In genomic region chr7:7220821-7221220, GRCh38 we compare ENCODE assay signal across 23 cellular contexts. TPM values are rescaled to one million over a fixed set of nuclear protein-coding genes. Genes with fewer than 3 reads are reported as not detected.
DNase-seq lines count a peak whose midpoint lies in the region; ATAC-seq, FAIRE-seq and TF ChIP-seq lines count a peak whose summit lies in the region.
"Had no signal": no experiment of that assay in that cellular context is flagged by ENCODE, and none has a peak within 500 bp of the region (broad histone marks: within the 10 kb centered on the region; RNA-seq: fewer than 3 reads in every experiment).

No MANE protein-coding gene starts in this region.

- TF ChIP-seq RAD21 in A549 (conservative IDR thresholded peaks at IDR 0.05 in 1 of 2, IDR thresholded peaks at IDR 0.05 in 1 of 2), result no peak
- TF ChIP-seq RAD21 in K562 (CRISPR knock-in tag; conservative IDR thresholded peaks at IDR 0.05 in 1 of 2, IDR thresholded peaks at IDR 0.05 in 1 of 2), result no peak

- no peak overlapping the region for H2AFZ ChIP-seq in K562 (ENCODE audit: low read depth, low read length)

- TF ChIP-seq EP300 in A549 (IDR thresholded peaks at IDR 0.05), result no peak
- TF ChIP-seq EP300 in K562 (IDR thresholded peaks at IDR 0.05; ENCODE audit: low read length), result no peak

- no peak for DNase-seq in A549 (ENCODE audit: low read depth in 1 of 2, low spot score in 1 of 2)
- no peak for DNase-seq in K562 (ENCODE audit: extremely low read depth in 1 of 4, low spot score in 3 of 4)
- no peak for DNase-seq in memory B cell (ENCODE audit: low spot score in 2 of 2)
- DNase-seq in thyroid gland, result no peak
- DNase-seq in islet precursor cell, result no peak
- no peak for DNase-seq in urothelium cell line (ENCODE audit: low spot score)
- DNase-seq in NAMALWA (ENCODE audit: low spot score), result no peak
- DNase-seq: ACHN; activated CD4-positive, alpha-beta T cell treated with anti-CD3 and anti-CD28 coated beads, Interleukin-2, amount 50 U/mL, for 1 hour; activated gamma-delta T cell treated with Interleukin-2 at 50 U/mL for 16 hours; C1 segment of cervical spinal cord; cortex of kidney; gastrocnemius medialis; left colon; NCI-H2081; NCI-H510A; small intestine; stimulated activated CD4-positive, alpha-beta T cell treated with anti-CD3 and anti-CD28 coated beads, Interleukin-4, amount 100 ng/mL, for 1 hour; uterus had no signal

- CTCF ChIA-PET in A549 (lab: Yijun Ruan, JAX) (interaction anchor here (1.4 kb wide), 1 partner anchor 115 kb away, joined by 4 read pairs; no protein-coding TSS in a partner anchor), K562 (lab: Yijun Ruan, JAX; ENCODE audit: low intra/inter-chr PET ratio) (no interaction called here)

- H3K27me3 Mint-ChIP-seq in IgD-negative memory B cell (no peaks in the 10 kb centered on the region), memory B cell (no peaks in the 10 kb centered on the region)

- H3K27ac ChIP-seq in A549 (no peak overlapping the region), K562 (ENCODE audit: extremely low read depth, low read depth, low read length) (no peak overlapping the region), thyroid gland (no peak overlapping the region)
- H3K27ac ChIP-seq: gastrocnemius medialis, HL-60 had no signal

- H3K4me1 ChIP-seq in A549, result peaks cover 16% of the 10 kb centered on the region
- H3K4me1 ChIP-seq in K562 (replicated peaks in 1 of 2; ENCODE audit: control insufficient read depth in 2 of 2, insufficient read depth in 2 of 2, low read length in 2 of 2), result no peaks in the 10 kb centered on the region
- H3K4me1 ChIP-seq in thyroid gland, result peaks cover 0 to 10% of the 10 kb centered on the region in 2 donors
- H3K4me1 ChIP-seq: uterus had no signal

- H3K27me3 ChIP-seq in K562 (ENCODE audit: control insufficient read depth in 2 of 2, insufficient read depth in 2 of 2, low read length in 2 of 2), result no peaks in the 10 kb centered on the region
- no peaks in the 10 kb centered on the region for H3K27me3 ChIP-seq in thyroid gland
- H3K27me3 ChIP-seq: gastrocnemius medialis, uterus had no signal

- TF ChIP-seq POLR2A in A549 (IDR thresholded peaks at IDR 0.05; ENCODE audit: low read length), result no peak
- TF ChIP-seq POLR2A in K562 (conservative IDR thresholded peaks at IDR 0.05), result no peak
- TF ChIP-seq POLR2A in thyroid gland (IDR thresholded peaks at IDR 0.05), result no peak

- in situ Hi-C loops in K562 (cut with MboI), result no loop called here

- no peaks in the 10 kb centered on the region for H4K20me1 ChIP-seq in K562 (replicated peaks; ENCODE audit: control insufficient read depth, insufficient read depth, low read length)

- peaks cover 11 to 30% (median 15%) of the 10 kb centered on the region in 3 donors for H3K4me1 Mint-ChIP-seq in IgD-negative memory B cell
- H3K4me1 Mint-ChIP-seq in memory B cell, result peaks cover 27% of the 10 kb centered on the region

- no peak for TF ChIP-seq CTCF in A549 (IDR thresholded peaks at IDR 0.05)
- no peak for TF ChIP-seq CTCF in K562 (IDR thresholded peaks at IDR 0.05 in 2 of 3, conservative IDR thresholded peaks at IDR 0.05 in 1 of 3; ENCODE audit: insufficient read depth in 2 of 3, low read depth in 1 of 3, low read length in 3 of 3)
- TF ChIP-seq CTCF in thyroid gland (IDR thresholded peaks at IDR 0.05), result no peak

- H3K4me2 ChIP-seq in A549 (peak overlapping the region; percentile 39; the same call in 1 of the 3 replicates), K562 (ENCODE audit: insufficient read depth, low read length) (no peak overlapping the region)

- FAIRE-seq in A549 (lab: Jason Lieb, UNC), result no peak
- no peak for FAIRE-seq in K562 (lab: Jason Lieb, UNC)
- no peak for FAIRE-seq in urothelium cell line (lab: Jason Lieb, UNC)
- FAIRE-seq: endothelial cell of umbilical vein, GM12892, small intestine had no signal

- BruUV-seq in K562 (replicated peaks; lab: Mats Ljungman, UMichigan), result no TSS peak

- H3K9me3 Mint-ChIP-seq in IgD-negative memory B cell (no peaks in the 10 kb centered on the region), memory B cell (no peaks in the 10 kb centered on the region)

- WGBS in A549 (ENCODE audit: missing lambda C conversion rate), result 86% methylated on average over 3 of the region's 3 CpGs
- WGBS in K562 (ENCODE audit: insufficient coverage, low coverage, missing lambda C conversion rate), result 27% methylated on average over 3 of the region's 3 CpGs
- 93 to 94% methylated on average over 3 of the region's 3 CpGs for WGBS in thyroid gland, 2 donors

- H3K9me1 ChIP-seq in K562 (ENCODE audit: control insufficient read depth, insufficient read depth, low read length), result no peaks in the 10 kb centered on the region

- H3K4me3 ChIP-seq in A549, result no peak overlapping the region
- no peak overlapping the region for H3K4me3 ChIP-seq in K562
- no peak overlapping the region for H3K4me3 ChIP-seq in thyroid gland (replicated peaks in 1 of 3)
- H3K4me3 ChIP-seq: gastrocnemius medialis, uterus had no signal

- H3K9ac ChIP-seq in K562 (ENCODE audit: insufficient read depth in 1 of 2, low read depth in 2 of 2, low read length in 2 of 2), result no peak overlapping the region

- H3K79me2 ChIP-seq in K562 (ENCODE audit: control insufficient read depth, insufficient read depth, low read length), result peaks cover 12% of the 10 kb centered on the region; the same call in 2 of the 3 replicates

- no peaks in the 10 kb centered on the region for H3K9me3 ChIP-seq in A549
- no peaks in the 10 kb centered on the region for H3K9me3 ChIP-seq in K562 (replicated peaks; ENCODE audit: control insufficient read depth, insufficient read depth, low read depth, low read length)
- no peaks in the 10 kb centered on the region for H3K9me3 ChIP-seq in thyroid gland
- H3K9me3 ChIP-seq: gastrocnemius medialis, uterus had no signal

- no peak for ATAC-seq in A549
- peak; percentile 45; the same call in 2 of the 3 replicates for ATAC-seq in K562
- no peak for ATAC-seq in memory B cell (ENCODE audit: low read depth)
- ATAC-seq: left colon had no signal

- H3K36me3 ChIP-seq in K562 (ENCODE audit: control insufficient read depth, insufficient read depth, low read length) (peaks cover 17% of the 10 kb centered on the region; the same call in 2 of the 3 replicates), thyroid gland (no peaks in the 10 kb centered on the region)
- H3K36me3 ChIP-seq: gastrocnemius medialis, uterus had no signal

- H3K27ac Mint-ChIP-seq in IgD-negative memory B cell, result peak overlapping the region in 2 of 3 donors; percentile 1 to 69
- peak overlapping the region; percentile 56 for H3K27ac Mint-ChIP-seq in memory B cell

- POLR2A ChIA-PET in A549 (lab: Yijun Ruan, JAX) (no interaction called here), K562 (lab: Yijun Ruan, JAX) (no interaction called here)

- peaks cover 21% of the 10 kb centered on the region for H3K36me3 Mint-ChIP-seq in IgD-negative memory B cell
- peaks cover 30% of the 10 kb centered on the region for H3K36me3 Mint-ChIP-seq in memory B cell

- peak overlapping the region in 1 of 4 donors; percentile 9 for H3K4me3 Mint-ChIP-seq in IgD-negative memory B cell
- H3K4me3 Mint-ChIP-seq in memory B cell, result no peak overlapping the region

- intact Hi-C loops in K562 (cut with micrococcal nuclease) (no loop called here), thyroid gland (cut with DNase I) (no loop called here)

TF ChIP-seq in A549, 52 proteins besides CTCF, POLR2A, EP300 and RAD21 (continues in another document):
- no peak for TF ChIP-seq HDAC2 (IDR thresholded peaks at IDR 0.05)
- TF ChIP-seq HES2 (IDR thresholded peaks at IDR 0.05), result no peak
- TF ChIP-seq MYC (IDR thresholded peaks at IDR 0.05; ENCODE audit: borderline replicate concordance, low read length), result no peak
- TF ChIP-seq CHD2 (IDR thresholded peaks at IDR 0.05; ENCODE audit: low read length, partially characterized antibody), result no peak
- TF ChIP-seq HEYL (CRISPR knock-in tag; IDR thresholded peaks at IDR 0.05), result no peak

TF ChIP-seq in K562, 482 proteins besides CTCF, POLR2A, EP300 and RAD21:
- TF ChIP-seq, protein P1, sequence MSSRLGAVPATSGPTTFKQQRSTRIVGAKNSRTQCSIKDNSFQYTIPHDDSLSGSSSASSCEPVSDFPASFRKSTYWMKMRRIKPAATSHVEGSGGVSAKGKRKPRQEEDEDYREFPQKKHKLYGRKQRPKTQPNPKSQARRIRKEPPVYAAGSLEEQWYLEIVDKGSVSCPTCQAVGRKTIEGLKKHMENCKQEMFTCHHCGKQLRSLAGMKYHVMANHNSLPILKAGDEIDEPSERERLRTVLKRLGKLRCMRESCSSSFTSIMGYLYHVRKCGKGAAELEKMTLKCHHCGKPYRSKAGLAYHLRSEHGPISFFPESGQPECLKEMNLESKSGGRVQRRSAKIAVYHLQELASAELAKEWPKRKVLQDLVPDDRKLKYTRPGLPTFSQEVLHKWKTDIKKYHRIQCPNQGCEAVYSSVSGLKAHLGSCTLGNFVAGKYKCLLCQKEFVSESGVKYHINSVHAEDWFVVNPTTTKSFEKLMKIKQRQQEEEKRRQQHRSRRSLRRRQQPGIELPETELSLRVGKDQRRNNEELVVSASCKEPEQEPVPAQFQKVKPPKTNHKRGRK (tag; IDR thresholded peaks at IDR 0.05), result 0 out of 2 replicates have a peak, but pooled peaks have one; percentile 28
- TF ChIP-seq ZNF79 (CRISPR knock-in tag; IDR thresholded peaks at IDR 0.05; ENCODE audit: low read depth), result no peak

RNA-seq across cellular contexts. Expression of gene C1GALT1, which starts 38.5 kb away (rescaled TPM):
- 37.7 and 50.1 TPM in 2 replicates for polyA plus RNA-seq in A549 (2011; rRNA removed)
- polyA plus RNA-seq in A549 (2012; cell fraction: cytosol; rRNA removed), result 11.0 and 11.2 TPM in 2 replicates
- 7.5 and 9.6 TPM in 2 replicates for polyA plus RNA-seq in A549 (2012; cell fraction: nucleus; rRNA removed)
- polyA plus RNA-seq in A549 (2017; fragmentation: RNase III; extraction: RNeasy Plus Mini Kit Qiagen cat#74134 plus additional on column Dnase treatment), result 24.1 to 25.1 TPM (median 24.6 TPM) in 3 replicates
- polyA minus RNA-seq in A549 (2011; rRNA and poly(A)+ RNA removed), result 5.9 and 6.3 TPM in 2 replicates
- 69.5 TPM for polyA plus RNA-seq in IgD-negative memory B cell
- total RNA-seq in K562 (2011; cell fraction: chromatin; rRNA removed; ENCODE audit: low replicate concordance), result 25.1 and 117 TPM in 2 replicates
- total RNA-seq in K562 (2011; cell fraction: nucleolus; rRNA removed), result 12.7 and 14.6 TPM in 2 replicates
- total RNA-seq in K562 (2011; cell fraction: nucleoplasm; rRNA removed), result 37.6 and 62.7 TPM in 2 replicates
- total RNA-seq in K562 (2014; rRNA removed), result 15.2 and 22.7 TPM in 2 replicates
- total RNA-seq in K562 (2014; rRNA removed; fragmentation: Illumina TruSeq; extraction: Trizol), result 33.2 and 37.5 TPM in 2 replicates
- 23.3 and 24.1 TPM in 2 replicates for total RNA-seq in K562 (2015; rRNA removed; fragmentation: Illumina TruSeq; extraction: Trizol)
- total RNA-seq in K562 (2021), result 25.3 and 27.8 TPM in 2 replicates
- polyA plus RNA-seq in K562 (2011; rRNA removed), result 23.7 and 30.8 TPM in 2 replicates
- polyA plus RNA-seq in K562 (2011; cell fraction: cytosol; rRNA removed), result 7.8 and 8.4 TPM in 2 replicates
- 8.5 and 12.2 TPM in 2 replicates for polyA plus RNA-seq in K562 (2011; cell fraction: nucleus; rRNA removed)
- polyA plus RNA-seq in K562 (2012), result 10.7 and 11.1 TPM in 2 replicates
- polyA plus RNA-seq in K562 (2014; fragmentation: Illumina TruSeq; extraction: Trizol), result 16.1 and 25.2 TPM in 2 replicates
- 1 to 10 TPM; 5.0 to 6.4 TPM for polyA plus RNA-seq in K562 (2014; fragmentation: Nextera tagmentation; extraction: Ambion mirVana)
- 17.3 and 21.0 TPM in 2 replicates for polyA plus RNA-seq in K562 (2014; rRNA removed)
- 35.5 and 54.5 TPM in 2 replicates for polyA minus RNA-seq in K562 (2011; rRNA and poly(A)+ RNA removed)
- 8.3 and 9.4 TPM in 2 replicates for polyA minus RNA-seq in K562 (2011; cell fraction: cytosol; rRNA and poly(A)+ RNA removed)
- polyA minus RNA-seq in K562 (2011; cell fraction: nucleus; rRNA and poly(A)+ RNA removed), result 19.1 and 29.2 TPM in 2 replicates
- total RNA-seq in thyroid gland, result 10 to 100 TPM; 42.9 to 99.9 (median 54.6) TPM
